In the genomic region with DNA sequence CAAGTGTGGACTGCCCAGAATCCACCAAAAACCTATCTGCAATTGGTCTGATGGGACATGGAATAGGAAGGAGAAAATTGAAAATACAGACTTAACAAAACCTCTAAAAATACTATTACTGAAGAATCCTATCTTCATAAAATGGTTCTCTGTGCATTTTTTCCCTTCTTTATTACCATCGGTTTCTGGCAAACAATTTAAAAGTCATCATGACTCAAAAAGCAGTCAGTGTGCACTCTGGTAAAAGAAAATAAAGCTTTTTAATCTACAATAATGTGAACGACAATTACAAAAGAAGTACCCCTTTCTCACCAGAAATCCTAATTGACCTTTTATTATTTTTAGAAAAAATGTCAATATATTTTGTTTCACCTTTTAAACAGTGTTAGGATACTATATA, we compare ENCODE assay signal across 24 cellular contexts.
DNase-seq lines count a peak whose midpoint lies in the region; ATAC-seq, FAIRE-seq and TF ChIP-seq lines count a peak whose summit lies in the region.
"Had no signal": no experiment of that assay in that cellular context is flagged by ENCODE, and none has a peak within 500 bp of the region (broad histone marks: within the 10 kb centered on the region; RNA-seq: fewer than 3 reads in every experiment).

No MANE protein-coding gene starts in this region.

- BruUV-seq in endothelial cell of umbilical vein (replicated peaks; lab: Mats Ljungman, UMichigan), result TSS peak; percentile 95

- H3K4me3 Mint-ChIP-seq in osteocyte (ENCODE audit: unreplicated experiment), result no peak overlapping the region
- H3K4me3 Mint-ChIP-seq: activated CD8-positive, alpha-beta memory T cell treated with anti-CD3 and anti-CD28 coated beads, Interleukin-2, amount 10 ng/mL, durations not matched to agents 7 days and 5 days; activated naive CD4-positive, alpha-beta T cell treated with anti-CD3 and anti-CD28 coated beads, Interleukin-2, amount 10 ng/mL, durations not matched to agents 7 days and 5 days; stimulated activated naive CD8-positive, alpha-beta T cell treated with anti-CD3 and anti-CD28 coated beads, Interleukin-15, amount 100 ng/mL, for 72 hours; T-cell had no signal

- WGBS in thyroid gland, 2 donors, result 76 to 85% methylated on average over 2 of the region's 2 CpGs

- ATAC-seq in RWPE2 (ENCODE audit: low read depth), result peak; percentile 31; the same call in 2 of the 3 replicates
- ATAC-seq: activated CD8-positive, alpha-beta memory T cell treated with anti-CD3 and anti-CD28 coated beads, Interleukin-2, amount 10 ng/mL, durations not matched to agents 7 days and 5 days; T-cell had no signal

- POLR2A ChIA-PET in endothelial cell of umbilical vein (lab: Charles Lee), result no interaction called here

- TF ChIP-seq CTCF in RWPE2 (IDR thresholded peaks at IDR 0.05; ENCODE audit: poor library complexity, severe bottlenecking) (no peak), endothelial cell of umbilical vein (IDR thresholded peaks at IDR 0.05; ENCODE audit: extremely low read depth in 1 of 2, insufficient read depth in 1 of 2, low read depth in 1 of 2, low read length in 2 of 2) (no peak), osteocyte (IDR thresholded peaks at IDR 0.05) (no peak), thyroid gland (IDR thresholded peaks at IDR 0.05) (no peak)

- H3K4me2 ChIP-seq in endothelial cell of umbilical vein (ENCODE audit: insufficient read depth, low read length), result peak overlapping the region; percentile 80

- dilution Hi-C loops in endothelial cell of umbilical vein (cut with MboI; ENCODE audit: extremely low pct_ligation_motif_present, low sequenced_read_pairs), result no loop called here

- CTCF ChIA-PET in endothelial cell of umbilical vein (lab: Charles Lee), result interaction anchor here (0.6 to 2.9 kb wide), 7 partner anchors 11 to 468 kb away, joined by 3 to 15 read pairs (median 6); no protein-coding TSS in a partner anchor

- H3K36me3 ChIP-seq in RWPE2 (ENCODE audit: low read depth), result no peaks in the 10 kb centered on the region
- H3K36me3 ChIP-seq in endothelial cell of umbilical vein (ENCODE audit: control insufficient read depth in 2 of 2, extremely low read depth in 1 of 2, insufficient read depth in 2 of 2, low read length in 2 of 2), result no peaks in the 10 kb centered on the region
- H3K36me3 ChIP-seq in thyroid gland, result no peaks in the 10 kb centered on the region
- H3K36me3 ChIP-seq: MG63, transverse colon had no signal

- H3K4me3 ChIP-seq in RWPE2 (ENCODE audit: severe bottlenecking) (no peak overlapping the region), endothelial cell of umbilical vein (replicated peaks in 1 of 3; ENCODE audit: insufficient read depth in 1 of 3, low read depth in 1 of 3, low read length in 3 of 3) (no peak overlapping the region), thyroid gland (replicated peaks in 1 of 3) (no peak overlapping the region)
- H3K4me3 ChIP-seq: MG63, transverse colon had no signal

- H3K27me3 ChIP-seq in RWPE2 (ENCODE audit: insufficient read depth, poor library complexity, severe bottlenecking), result no peaks in the 10 kb centered on the region
- no peaks in the 10 kb centered on the region for H3K27me3 ChIP-seq in endothelial cell of umbilical vein (ENCODE audit: control insufficient read depth in 2 of 2, insufficient read depth in 2 of 2, low read length in 2 of 2)
- H3K27me3 ChIP-seq in thyroid gland, result no peaks in the 10 kb centered on the region
- H3K27me3 ChIP-seq: MG63, transverse colon had no signal

- peak overlapping the region; percentile 97 for H3K27ac ChIP-seq in RWPE2 (ENCODE audit: poor library complexity, severe bottlenecking)
- peak overlapping the region; percentile 83 for H3K27ac ChIP-seq in endothelial cell of umbilical vein (ENCODE audit: insufficient read depth, low read depth, low read length)
- H3K27ac ChIP-seq in thyroid gland, result no peak overlapping the region
- H3K27ac ChIP-seq: C4-2B, HL-60, transverse colon had no signal

- H3K4me1 Mint-ChIP-seq in osteocyte (ENCODE audit: unreplicated experiment), result peaks cover 54% of the 10 kb centered on the region

- no peaks in the 10 kb centered on the region for H3K79me2 ChIP-seq in endothelial cell of umbilical vein (ENCODE audit: control insufficient read depth, insufficient read depth, low read length)

- no peaks in the 10 kb centered on the region for H4K20me1 ChIP-seq in endothelial cell of umbilical vein (replicated peaks; ENCODE audit: control insufficient read depth, extremely low read depth, insufficient read depth, low read length)

- peaks cover 4% of the 10 kb centered on the region for H3K9me3 Mint-ChIP-seq in osteocyte (ENCODE audit: unreplicated experiment)
- H3K9me3 Mint-ChIP-seq: activated naive CD4-positive, alpha-beta T cell treated with anti-CD3 and anti-CD28 coated beads, Interleukin-2, amount 10 ng/mL, durations not matched to agents 7 days and 5 days; stimulated activated naive CD8-positive, alpha-beta T cell treated with anti-CD3 and anti-CD28 coated beads, Interleukin-15, amount 100 ng/mL, for 72 hours; T-cell had no signal

- H3K27ac Mint-ChIP-seq in osteocyte (ENCODE audit: unreplicated experiment), result peak overlapping the region; percentile 68
- H3K27ac Mint-ChIP-seq: activated CD8-positive, alpha-beta memory T cell treated with anti-CD3 and anti-CD28 coated beads, Interleukin-2, amount 10 ng/mL, durations not matched to agents 7 days and 5 days; activated naive CD4-positive, alpha-beta T cell treated with anti-CD3 and anti-CD28 coated beads, Interleukin-2, amount 10 ng/mL, durations not matched to agents 7 days and 5 days; naive B cell; stimulated activated naive CD8-positive, alpha-beta T cell treated with anti-CD3 and anti-CD28 coated beads, Interleukin-15, amount 100 ng/mL, for 72 hours; T-cell had no signal

- FAIRE-seq in endothelial cell of umbilical vein (lab: Jason Lieb, UNC), result no peak

- no peaks in the 10 kb centered on the region for H3K9me1 ChIP-seq in endothelial cell of umbilical vein (replicated peaks; ENCODE audit: control insufficient read depth, extremely low read depth, insufficient read depth, low read length)

- H3K4me1 ChIP-seq in RWPE2 (ENCODE audit: insufficient read depth, poor library complexity, severe bottlenecking) (peaks cover 33% of the 10 kb centered on the region), endothelial cell of umbilical vein (ENCODE audit: control insufficient read depth, extremely low read depth, insufficient read depth, low read length) (peaks cover 25% of the 10 kb centered on the region), thyroid gland (peaks cover 10 to 15% of the 10 kb centered on the region in 2 donors)

- no peaks in the 10 kb centered on the region for H3K9me3 ChIP-seq in RWPE2 (ENCODE audit: severe bottlenecking)
- no peaks in the 10 kb centered on the region for H3K9me3 ChIP-seq in endothelial cell of umbilical vein (replicated peaks; ENCODE audit: control insufficient read depth, insufficient read depth, low read length)
- H3K9me3 ChIP-seq in thyroid gland, result no peaks in the 10 kb centered on the region
- H3K9me3 ChIP-seq: MG63, transverse colon had no signal

- H3K9ac ChIP-seq in endothelial cell of umbilical vein (replicated peaks; ENCODE audit: extremely low read depth, insufficient read depth, low read length), result peak overlapping the region; percentile 28

- no peaks in the 10 kb centered on the region for H3K27me3 Mint-ChIP-seq in osteocyte (ENCODE audit: unreplicated experiment)
- H3K27me3 Mint-ChIP-seq: activated naive CD4-positive, alpha-beta T cell treated with anti-CD3 and anti-CD28 coated beads, Interleukin-2, amount 10 ng/mL, durations not matched to agents 7 days and 5 days had no signal

- intact Hi-C loops in endothelial cell of umbilical vein (cut with micrococcal nuclease) (loop anchor here (1.0 to 5.0 kb wide), 2 partner anchors 86 to 326 kb away; no protein-coding TSS in a partner anchor), thyroid gland (cut with DNase I) (loop anchor here (10.0 kb wide), 1 partner anchor 124 kb away; no protein-coding TSS in a partner anchor)

- TF ChIP-seq POLR2A in endothelial cell of umbilical vein (IDR thresholded peaks at IDR 0.05; ENCODE audit: low read depth, low read length) (no peak), thyroid gland (IDR thresholded peaks at IDR 0.05) (no peak)

- peak overlapping the region; percentile 25 for H2AFZ ChIP-seq in endothelial cell of umbilical vein (ENCODE audit: low read depth, low read length)

- DNase-seq in ELR (ENCODE audit: low read depth) (peak; percentile 67), RWPE2 (ENCODE audit: low spot score) (no peak), endothelial cell of umbilical vein (ENCODE audit: low read depth, low spot score) (no peak), osteocyte (ENCODE audit: extremely low spot score, unreplicated experiment) (no peak), NCI-H446 (lab: John Stamatoyannopoulos, UW) (no peak), NCI-H2029 treated with DMSO at 0.1 percent for 48 hours (lab: John Stamatoyannopoulos, UW) (no peak), thyroid gland (no peak), ecto neural progenitor cell (ENCODE audit: low spot score) (no peak)
- DNase-seq: activated CD4-positive, alpha-beta T cell treated with anti-CD3 and anti-CD28 coated beads for 4 hours; activated CD8-positive, alpha-beta memory T cell treated with anti-CD3 and anti-CD28 coated beads, Interleukin-2, amount 10 ng/mL, durations not matched to agents 7 days and 5 days; activated naive CD4-positive, alpha-beta T cell treated with anti-CD3 and anti-CD28 coated beads, Interleukin-2, amount 10 ng/mL, durations not matched to agents 7 days and 5 days; Calu3; naive B cell; NCI-H1436; NCI-H2171; NCI-H526 treated with DMSO at 0.1 percent for 48 hours; nucleus accumbens; stimulated activated CD4-positive, alpha-beta T cell treated with anti-CD3 and anti-CD28 coated beads, Interleukin-12 subunit alpha, Interleukin-12 subunit beta, amount 100 ng/mL, for 4 hours; stimulated activated naive CD8-positive, alpha-beta T cell treated with anti-CD3 and anti-CD28 coated beads, Interleukin-15, amount 100 ng/mL, for 72 hours; T-cell; transverse colon had no signal

- peaks cover 24% of the 10 kb centered on the region for H3K36me3 Mint-ChIP-seq in osteocyte (ENCODE audit: unreplicated experiment)
- H3K36me3 Mint-ChIP-seq: activated CD8-positive, alpha-beta memory T cell treated with anti-CD3 and anti-CD28 coated beads, Interleukin-2, amount 10 ng/mL, durations not matched to agents 7 days and 5 days; activated naive CD4-positive, alpha-beta T cell treated with anti-CD3 and anti-CD28 coated beads, Interleukin-2, amount 10 ng/mL, durations not matched to agents 7 days and 5 days; naive B cell; T-cell had no signal

TF ChIP-seq in endothelial cell of umbilical vein, 7 proteins besides CTCF, POLR2A, EP300 and RAD21 (continues in another document):
- TF ChIP-seq MYC (IDR thresholded peaks at IDR 0.05; ENCODE audit: low read depth, low read length) (no peak), JUN (IDR thresholded peaks at IDR 0.05; ENCODE audit: borderline replicate concordance, insufficient read depth, insufficient read length, low read depth) (no peak), GATA2 (IDR thresholded peaks at IDR 0.05; ENCODE audit: insufficient read depth, insufficient read length, low read depth, low read length) (no peak), MAX (IDR thresholded peaks at IDR 0.05; ENCODE audit: insufficient read depth, insufficient read length) (no peak)

Comparison
In these comparisons a context has a peak if more than half of its experiments do, and no peak if none do; other contexts are left out.
1. H3K27ac ChIP-seq: peak in RWPE2 (single experiment) and endothelial cell of umbilical vein (single experiment); none in thyroid gland (0 of 3).